Comparison of ENCODE assay signal across 9 cellular contexts in the genomic region with DNA sequence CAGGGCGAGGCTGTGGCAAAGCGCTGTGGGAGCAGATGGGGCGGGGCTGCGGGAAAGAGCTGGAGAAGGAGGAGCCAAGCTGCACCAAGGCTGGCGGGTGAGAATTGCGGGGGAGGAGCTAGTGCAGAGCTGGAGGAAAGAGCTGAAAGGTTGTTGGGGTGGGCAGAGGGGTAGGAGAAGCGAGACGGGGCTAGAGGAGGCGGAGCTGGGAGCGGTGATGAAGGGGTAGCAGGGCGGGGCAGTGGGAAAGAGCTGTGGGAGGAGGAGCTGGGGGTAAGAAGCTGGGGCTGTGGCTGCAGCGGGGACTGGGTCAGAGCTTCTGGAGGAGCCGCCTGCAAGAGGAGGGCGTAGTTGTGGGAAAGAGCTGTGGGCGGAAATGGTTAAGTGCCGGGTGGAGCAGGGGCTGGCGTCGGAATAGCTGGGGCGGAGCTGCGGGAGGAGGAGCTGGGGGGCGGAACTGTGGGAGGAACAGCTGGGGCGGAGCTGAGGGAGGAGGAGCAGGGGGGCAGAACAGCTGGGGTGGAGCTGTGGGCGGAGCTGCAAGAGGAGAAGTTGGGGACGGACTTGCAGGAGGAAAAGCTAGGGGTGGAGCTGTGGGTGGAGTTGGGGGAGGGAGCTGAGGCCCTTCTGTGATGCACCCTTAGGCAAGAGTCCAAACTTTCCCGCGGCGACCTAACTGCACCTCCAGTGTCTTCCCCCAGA. TPM values are rescaled to one million over a fixed set of nuclear protein-coding genes. Genes with fewer than 3 reads are reported as not detected.
DNase-seq lines count a peak whose midpoint lies in the region; ATAC-seq and TF ChIP-seq lines count a peak whose summit lies in the region.
"Had no signal": no experiment of that assay in that cellular context is flagged by ENCODE, and none has a peak within 500 bp of the region (broad histone marks: within the 10 kb centered on the region; RNA-seq: fewer than 3 reads in every experiment).

No MANE protein-coding gene starts in this region.

- H3K27ac Mint-ChIP-seq in immature natural killer cell = peak overlapping the region; percentile 83 to 95 (median 92)

- DNase-seq in AG09309 (ENCODE audit: low read depth) (peak; percentile 97), NCI-H2196 treated with DMSO at 0.1 percent for 48 hours (lab: John Stamatoyannopoulos, UW; ENCODE audit: unreplicated experiment) (peak; percentile 79), cardiac fibroblast (ENCODE audit: low read depth in 2 of 2) (peak; percentile 98 to 99), immature natural killer cell (peak; percentile 88 to 91 (median 91)), smooth muscle cell (lab: John Stamatoyannopoulos, UW; ENCODE audit: unreplicated experiment) (peak; percentile 82)

- TF ChIP-seq CTCF in AG09309 (IDR thresholded peaks at IDR 0.05; ENCODE audit: control insufficient read depth, insufficient read depth, low read depth, low read length, missing control alignments) (peak; percentile 63), WI38 (IDR thresholded peaks at IDR 0.05; ENCODE audit: low read depth, low read length) (peak; percentile 41; the same call in 1 of the 2 replicates), cardiac fibroblast (IDR thresholded peaks at IDR 0.05; ENCODE audit: low read depth, low read length) (peak; percentile 62), smooth muscle cell (IDR thresholded peaks at IDR 0.05; ENCODE audit: borderline replicate concordance, insufficient read depth, poor library complexity, severe bottlenecking) (peak; percentile 36)

- no peaks in the 10 kb centered on the region for H3K36me3 Mint-ChIP-seq in immature natural killer cell

- H3K4me1 ChIP-seq in smooth muscle cell (ENCODE audit: low read depth) = no peaks in the 10 kb centered on the region

- peak overlapping the region; percentile 83 to 93 (median 88) for H3K4me3 Mint-ChIP-seq in immature natural killer cell

- H4K20me1 ChIP-seq in smooth muscle cell (ENCODE audit: low read depth) = no peaks in the 10 kb centered on the region

- H3K27ac ChIP-seq in smooth muscle cell (ENCODE audit: low read depth) = peak overlapping the region; percentile 96

- H3K79me2 ChIP-seq in smooth muscle cell (ENCODE audit: low read depth) = peaks cover 10% of the 10 kb centered on the region

- no peak overlapping the region for H2AFZ ChIP-seq in smooth muscle cell (ENCODE audit: low read depth)

- H3K9me3 Mint-ChIP-seq in immature natural killer cell = peaks cover 0 to 2% (median 0%) of the 10 kb centered on the region in 6 donors

- 42% methylated on average over 13 of the region's 27 CpGs for WGBS in smooth muscle cell (ENCODE audit: low lambda C conversion rate)

- no peaks in the 10 kb centered on the region for H3F3A ChIP-seq in smooth muscle cell (ENCODE audit: low read depth)

- peaks cover 6 to 12% of the 10 kb centered on the region in 2 donors for H3K4me1 Mint-ChIP-seq in immature natural killer cell

- peak overlapping the region; percentile 87 for H3K9ac ChIP-seq in smooth muscle cell (ENCODE audit: low read depth)

- no peaks in the 10 kb centered on the region for H3K36me3 ChIP-seq in smooth muscle cell (ENCODE audit: low read depth)

- peak; percentile 59 for ATAC-seq in GM18907 (IDR thresholded peaks at IDR 0.05; ENCODE audit: unreplicated experiment)
- peak; percentile 45 for ATAC-seq in HG03139 (IDR thresholded peaks at IDR 0.05; ENCODE audit: unreplicated experiment)

- peak overlapping the region; percentile 56 for H3K4me3 ChIP-seq in AG09309 (ENCODE audit: control insufficient read depth, low read depth, low read length)
- peak overlapping the region; percentile 55 for H3K4me3 ChIP-seq in WI38 (ENCODE audit: low read depth, low read length)
- H3K4me3 ChIP-seq in cardiac fibroblast (replicated peaks in 1 of 2; ENCODE audit: low read depth in 2 of 2, low read length in 2 of 2) = peak overlapping the region; percentile 53 to 61
- H3K4me3 ChIP-seq in smooth muscle cell = peak overlapping the region; percentile 66

- H3K27me3 ChIP-seq in smooth muscle cell (ENCODE audit: low read depth) = no peaks in the 10 kb centered on the region

- H3K4me2 ChIP-seq in smooth muscle cell = peak overlapping the region; percentile 82

- H3K9me3 ChIP-seq in smooth muscle cell (replicated peaks; ENCODE audit: low read depth) = no peaks in the 10 kb centered on the region

- H3K27me3 Mint-ChIP-seq in immature natural killer cell (ENCODE audit: low read depth in 3 of 3) = peaks cover 10 to 13% (median 12%) of the 10 kb centered on the region in 3 donors

RNA-seq across cellular contexts. Expression of gene EOLA2, which starts 1.9 kb away (rescaled TPM):
- polyA plus RNA-seq in immature natural killer cell (10 to 100 TPM; 38.6 to 65.1 (median 51.5) TPM), smooth muscle cell (50.6 and 52.5 TPM in 2 replicates)
- total RNA-seq in smooth muscle cell = 31.2 and 31.3 TPM in 2 replicates

RNA-seq across cellular contexts. Expression of gene HSFX4, which starts 10.8 kb away (rescaled TPM):
- not detected for polyA plus RNA-seq in immature natural killer cell
- total RNA-seq in smooth muscle cell = not detected in 2 replicates
- not detected in 2 replicates for polyA plus RNA-seq in smooth muscle cell

RNA-seq across cellular contexts. Expression of gene MAGEA8, which starts 59.2 kb away (rescaled TPM):
- polyA plus RNA-seq in immature natural killer cell (not detected), smooth muscle cell (not detected in 2 replicates)
- total RNA-seq in smooth muscle cell = not detected in 2 replicates
- polyA plus RNA-seq: adipose tissue had no signal

Comparison
In these comparisons a context has a peak if more than half of its experiments do, and no peak if none do; other contexts are left out.
1. Peak in every context shown above with its lines: DNase-seq, ATAC-seq, H3K4me3 ChIP-seq and H3K27ac ChIP-seq.